Comparison of ENCODE assay signal across 12 cellular contexts in genomic region chr18:21117385-21118135, GRCh38. TPM values are rescaled to one million over a fixed set of nuclear protein-coding genes. Genes with fewer than 3 reads are reported as not detected.
DNase-seq lines count a peak whose midpoint lies in the region; ATAC-seq and TF ChIP-seq lines count a peak whose summit lies in the region.
"Had no signal": no experiment of that assay in that cellular context is flagged by ENCODE, and none has a peak within 500 bp of the region (broad histone marks: within the 10 kb centered on the region; RNA-seq: fewer than 3 reads in every experiment).

No MANE protein-coding gene starts in this region.

- no peaks in the 10 kb centered on the region for H3K27me3 ChIP-seq in MG63

- H3K27ac ChIP-seq in caudate nucleus (ENCODE audit: low read depth, low read length) (peak overlapping the region; percentile 36), substantia nigra (ENCODE audit: low read depth, low read length, poor library complexity, severe bottlenecking) (no peak overlapping the region)
- H3K27ac ChIP-seq: C4-2B had no signal

- H3K9me3 ChIP-seq in MG63 (no peaks in the 10 kb centered on the region), mucosa of descending colon (no peaks in the 10 kb centered on the region)

- H3K4me1 ChIP-seq in mucosa of descending colon (ENCODE audit: low read depth), result peaks cover 4% of the 10 kb centered on the region

- ATAC-seq in mucosa of descending colon (peak; percentile 31), GM18907 (IDR thresholded peaks at IDR 0.05; ENCODE audit: unreplicated experiment) (no peak)
- ATAC-seq: Panc1 had no signal

- H3K36me3 ChIP-seq in MG63 (no peaks in the 10 kb centered on the region), mucosa of descending colon (ENCODE audit: low read depth) (no peaks in the 10 kb centered on the region)

- no peak overlapping the region for H3K4me3 ChIP-seq in MG63
- H3K4me3 ChIP-seq in mucosa of descending colon, result no peak overlapping the region

- DNase-seq in A172 (ENCODE audit: low spot score), result peak; percentile 22
- peak; percentile 18 for DNase-seq in MG63
- DNase-seq in caudate nucleus (lab: John Stamatoyannopoulos, UW), result peak in 4 of 61 donors; percentile 7 to 65 (median 45)
- no peak for DNase-seq in mucosa of descending colon
- DNase-seq in T-helper 2 cell, result no peak
- DNase-seq in substantia nigra (lab: John Stamatoyannopoulos, UW), result no peak
- no peak for DNase-seq in NCI-H1092 (lab: John Stamatoyannopoulos, UW)
- DNase-seq: activated naive CD4-positive, alpha-beta T cell treated with anti-CD3 and anti-CD28 coated beads, Interleukin-2, amount 10 ng/mL, durations not matched to agents 7 days and 5 days; immature natural killer cell had no signal

- intact Hi-C loops in mucosa of descending colon (cut with DNase I, micrococcal nuclease), result no loop called here

- TF ChIP-seq CTCF in mucosa of descending colon (IDR thresholded peaks at IDR 0.05), result no peak

RNA-seq across cellular contexts. Expression of gene ROCK1, which starts 5.9 kb away (rescaled TPM):
- 24.6 and 30.8 TPM in 2 replicates for total RNA-seq in A172 (2014; rRNA removed; shearing (Covaris generic))
- total RNA-seq in MG63 (2014; rRNA removed; shearing (Covaris generic); ENCODE audit: low replicate concordance), result 12.4 and 16.4 TPM in 2 replicates
- 10 to 100 TPM; 33.0 to 57.3 (median 34.1) TPM for total RNA-seq in mucosa of descending colon

Comparison
In these comparisons a context has a peak if more than half of its experiments do, and no peak if none do; other contexts are left out.
1. DNase-seq: peak in A172 (single experiment) and MG63 (single experiment); none in mucosa of descending colon (0 of 3), T-helper 2 cell (0 of 5), substantia nigra (0 of 49) and NCI-H1092 (single experiment).